ENCODE assay signal across 1 cellular context in the genomic region with DNA sequence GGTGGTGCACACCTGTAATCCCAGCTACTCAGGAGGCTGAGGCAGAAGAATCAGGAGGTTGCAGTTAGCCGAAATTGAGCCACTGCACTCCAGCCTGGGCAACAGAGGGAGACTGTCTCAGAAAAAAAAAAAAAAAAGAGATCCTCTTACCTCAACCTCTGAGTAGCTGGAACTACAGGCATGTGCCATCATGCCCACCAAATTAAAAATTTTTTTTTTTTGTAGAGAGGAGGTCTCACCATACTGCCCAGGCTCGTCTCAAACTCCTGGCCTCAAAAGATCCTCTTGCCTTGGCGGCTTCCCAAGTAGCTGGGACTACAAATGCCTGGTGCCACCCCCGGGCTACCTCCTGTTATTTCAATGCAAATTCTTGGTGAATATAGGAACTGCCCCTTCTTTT.
TF ChIP-seq lines count a peak whose summit lies in the region.

No MANE protein-coding gene starts in this region.

TF ChIP-seq in WTC11, 78 proteins besides CTCF, POLR2A, EP300 and RAD21 (continued from another document):
- no peak for TF ChIP-seq JAZF1 (CRISPR knock-in tag; IDR thresholded peaks at IDR 0.05)
- TF ChIP-seq KAT7 (CRISPR knock-in tag; IDR thresholded peaks at IDR 0.05; ENCODE audit: borderline replicate concordance), result no peak
- no peak for TF ChIP-seq ZBTB21 (CRISPR knock-in tag; IDR thresholded peaks at IDR 0.05; ENCODE audit: borderline replicate concordance)
- TF ChIP-seq, protein P1, sequence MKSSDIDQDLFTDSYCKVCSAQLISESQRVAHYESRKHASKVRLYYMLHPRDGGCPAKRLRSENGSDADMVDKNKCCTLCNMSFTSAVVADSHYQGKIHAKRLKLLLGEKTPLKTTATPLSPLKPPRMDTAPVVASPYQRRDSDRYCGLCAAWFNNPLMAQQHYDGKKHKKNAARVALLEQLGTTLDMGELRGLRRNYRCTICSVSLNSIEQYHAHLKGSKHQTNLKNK (CRISPR knock-in tag; IDR thresholded peaks at IDR 0.05), result no peak
- TF ChIP-seq, protein P2, sequence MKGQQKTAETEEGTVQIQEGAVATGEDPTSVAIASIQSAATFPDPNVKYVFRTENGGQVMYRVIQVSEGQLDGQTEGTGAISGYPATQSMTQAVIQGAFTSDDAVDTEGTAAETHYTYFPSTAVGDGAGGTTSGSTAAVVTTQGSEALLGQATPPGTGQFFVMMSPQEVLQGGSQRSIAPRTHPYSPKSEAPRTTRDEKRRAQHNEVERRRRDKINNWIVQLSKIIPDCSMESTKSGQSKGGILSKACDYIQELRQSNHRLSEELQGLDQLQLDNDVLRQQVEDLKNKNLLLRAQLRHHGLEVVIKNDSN (CRISPR knock-in tag; IDR thresholded peaks at IDR 0.05), result no peak
- TF ChIP-seq NFE2L1 (CRISPR knock-in tag; IDR thresholded peaks at IDR 0.05), result no peak
- TF ChIP-seq NFATC4 (CRISPR knock-in tag; IDR thresholded peaks at IDR 0.05), result no peak
